In genomic region chr7:151059362-151060112, GRCh38 we compare ENCODE assay signal across 8 cellular contexts. TPM values are rescaled to one million over a fixed set of nuclear protein-coding genes. Genes with fewer than 3 reads are reported as not detected.
DNase-seq lines count a peak whose midpoint lies in the region; ATAC-seq and TF ChIP-seq lines count a peak whose summit lies in the region.

TSS of gene SLC4A2 (plus strand) at chr7:151059589. CDS start at chr7:151061988, 2,399 bp downstream.

- H3K9ac ChIP-seq in PC-3 (ENCODE audit: low read length) = peak within 1 kb of the TSS; percentile 89
- H3K9ac ChIP-seq in mucosa of stomach (ENCODE audit: low read length) = peak within 1 kb of the TSS; percentile 65

- ATAC-seq in GM18907 (IDR thresholded peaks at IDR 0.05; ENCODE audit: unreplicated experiment) (peak; percentile 30), HG03439 (IDR thresholded peaks at IDR 0.05; ENCODE audit: unreplicated experiment) (peak; percentile 29), PC-3 (peak; percentile 1; the same call in 1 of the 2 replicates)
- ATAC-seq in stimulated activated naive B cell treated with anti-CD40 and anti-IgM and Interleukin-4, amounts not matched to agents 10 μg/mL and 1 μg/mL and 100 μg/mL, for 72 hours (replicated peaks) = peak; percentile 33 to 44

- H4K20me1 ChIP-seq in PC-3 (ENCODE audit: low read length) = no peaks in the 10 kb centered on the region

- POLR2A ChIA-PET in PC-3 (lab: Charles Lee; ENCODE audit: unreplicated experiment) = no interaction called here

- H3K27ac ChIP-seq in PC-3 (ENCODE audit: low read length) (peak within 1 kb of the TSS; percentile 97), esophagus (ENCODE audit: low read depth in 2 of 2, low read length in 1 of 2) (peak within 1 kb of the TSS; percentile 96 to 99)

- peaks cover 48% of the 10 kb centered on the region for H3K4me1 ChIP-seq in PC-3 (ENCODE audit: insufficient read depth, low read length)
- peaks cover 16 to 30% of the 10 kb centered on the region in 2 donors for H3K4me1 ChIP-seq in esophagus (ENCODE audit: control insufficient read depth in 2 of 2, insufficient read depth in 2 of 2, low read length in 1 of 2)
- H3K4me1 ChIP-seq in mucosa of stomach (ENCODE audit: control insufficient read depth, insufficient read depth, low read length) = peaks cover 55% of the 10 kb centered on the region

- peak within 1 kb of the TSS; percentile 82 for H2AFZ ChIP-seq in PC-3 (ENCODE audit: low read length)

- intact Hi-C loops in PC-3 (cut with micrococcal nuclease) = no loop called here

- peaks cover 26 to 47% of the 10 kb centered on the region in 2 donors for H3K4me1 Mint-ChIP-seq in stimulated activated naive B cell treated with anti-CD40 and anti-IgM and Interleukin-4, amounts not matched to agents 10 μg/mL and 1 μg/mL and 100 μg/mL, for 72 hours

- H3K4me3 ChIP-seq in AG10803 (ENCODE audit: low read length) (peak within 1 kb of the TSS; percentile 88), PC-3 (ENCODE audit: low read length) (peak within 1 kb of the TSS; percentile 86), esophagus (ENCODE audit: low read depth in 1 of 2, low read length in 2 of 2) (peak within 1 kb of the TSS; percentile 77 to 84), mucosa of stomach (ENCODE audit: low read length) (peak within 1 kb of the TSS; percentile 47)

- WGBS in esophagus, 2 donors = 0 to 1% methylated on average over 38 to 73 of the region's 75 CpGs

- no TSS peak for BruUV-seq in PC-3 (replicated peaks; lab: Mats Ljungman, UMichigan)

- H3K79me2 ChIP-seq in PC-3 (ENCODE audit: low read length) = peaks cover 34% of the 10 kb centered on the region

- H3K36me3 Mint-ChIP-seq in stimulated activated naive B cell treated with anti-CD40 and anti-IgM and Interleukin-4, amounts not matched to agents 10 μg/mL and 1 μg/mL and 100 μg/mL, for 72 hours = peaks cover 9 to 19% of the 10 kb centered on the region in 2 donors

- peaks cover 0 to 4% of the 10 kb centered on the region in 2 donors for H3K27me3 Mint-ChIP-seq in stimulated activated naive B cell treated with anti-CD40 and anti-IgM and Interleukin-4, amounts not matched to agents 10 μg/mL and 1 μg/mL and 100 μg/mL, for 72 hours

- H3K36me3 ChIP-seq in PC-3 (ENCODE audit: low read depth, low read length) (peaks cover 2% of the 10 kb centered on the region; the same call in 1 of the 2 replicates), esophagus (ENCODE audit: control insufficient read depth in 2 of 2, insufficient read depth in 2 of 2, low read length in 1 of 2) (peaks cover 0 to 9% of the 10 kb centered on the region in 2 donors), mucosa of stomach (ENCODE audit: control insufficient read depth, insufficient read depth, low read length) (peaks cover under 1% of the 10 kb centered on the region)

- TF ChIP-seq CTCF in AG10803 (conservative IDR thresholded peaks at IDR 0.05; ENCODE audit: low read length) (peak; percentile 38), PC-3 (conservative IDR thresholded peaks at IDR 0.05; ENCODE audit: low read depth, low read length) (peak; percentile 21; the same call in 1 of the 2 replicates)

- no peaks in the 10 kb centered on the region for H3K9me3 Mint-ChIP-seq in stimulated activated naive B cell treated with anti-CD40 and anti-IgM and Interleukin-4, amounts not matched to agents 10 μg/mL and 1 μg/mL and 100 μg/mL, for 72 hours

- H3K9me2 ChIP-seq in PC-3 (replicated peaks; ENCODE audit: low read length) = no peaks in the 10 kb centered on the region

- no peaks in the 10 kb centered on the region for H3K9me3 ChIP-seq in PC-3 (ENCODE audit: low read length)
- H3K9me3 ChIP-seq in esophagus (ENCODE audit: control insufficient read depth in 2 of 2, insufficient read depth in 1 of 2, low read depth in 1 of 2, low read length in 1 of 2) = no peaks in the 10 kb centered on the region
- no peaks in the 10 kb centered on the region for H3K9me3 ChIP-seq in mucosa of stomach (ENCODE audit: control insufficient read depth, low read length)

- peak within 1 kb of the TSS; percentile 95 for H3K27ac Mint-ChIP-seq in stimulated activated naive B cell treated with anti-CD40 and anti-IgM and Interleukin-4, amounts not matched to agents 10 μg/mL and 1 μg/mL and 100 μg/mL, for 72 hours

- DNase-seq in AG10803 (ENCODE audit: low read depth) (peak; percentile 63), PC-3 (peak; percentile 80)
- peak; percentile 81 to 84 for DNase-seq in activated T-cell treated with anti-CD3 and anti-CD28 coated beads, Interleukin-2, amount 50 U/mL, for 48 hours
- DNase-seq in stimulated activated naive B cell treated with anti-CD40 and anti-IgM and Interleukin-4, amounts not matched to agents 10 μg/mL and 1 μg/mL and 100 μg/mL, for 72 hours = peak; percentile 61

- CTCF ChIA-PET in PC-3 (lab: Charles Lee) = no interaction called here

- H3K4me2 ChIP-seq in PC-3 (ENCODE audit: low read length) = peak within 1 kb of the TSS; percentile 99

- H3K27me3 ChIP-seq in PC-3 (ENCODE audit: low read length) (no peaks in the 10 kb centered on the region), esophagus (ENCODE audit: control insufficient read depth in 1 of 2, insufficient read depth in 2 of 2, low read length in 2 of 2) (no peaks in the 10 kb centered on the region), mucosa of stomach (ENCODE audit: control insufficient read depth, insufficient read depth, low read length) (no peaks in the 10 kb centered on the region)

- H3F3A ChIP-seq in PC-3 (ENCODE audit: low read length, unreplicated experiment) = no peaks in the 10 kb centered on the region

- H3K4me3 Mint-ChIP-seq in stimulated activated naive B cell treated with anti-CD40 and anti-IgM and Interleukin-4, amounts not matched to agents 10 μg/mL and 1 μg/mL and 100 μg/mL, for 72 hours = peak within 1 kb of the TSS; percentile 95 to 99

RNA-seq across cellular contexts. Expression of gene SLC4A2, which starts in this region (rescaled TPM):
- 267 and 284 TPM in 2 replicates for total RNA-seq in PC-3 (2014; rRNA removed)
- 10 to 100 TPM; 35.7 to 45.5 TPM for polyA plus RNA-seq in esophagus

Comparison
In these comparisons a context has a peak if more than half of its experiments do, and no peak if none do; other contexts are left out.
1. Peak in every context shown above with its lines: DNase-seq, ATAC-seq, H3K4me3 ChIP-seq and H3K27ac ChIP-seq.